1 cellular context compared by ENCODE assay signal in the genomic region with DNA sequence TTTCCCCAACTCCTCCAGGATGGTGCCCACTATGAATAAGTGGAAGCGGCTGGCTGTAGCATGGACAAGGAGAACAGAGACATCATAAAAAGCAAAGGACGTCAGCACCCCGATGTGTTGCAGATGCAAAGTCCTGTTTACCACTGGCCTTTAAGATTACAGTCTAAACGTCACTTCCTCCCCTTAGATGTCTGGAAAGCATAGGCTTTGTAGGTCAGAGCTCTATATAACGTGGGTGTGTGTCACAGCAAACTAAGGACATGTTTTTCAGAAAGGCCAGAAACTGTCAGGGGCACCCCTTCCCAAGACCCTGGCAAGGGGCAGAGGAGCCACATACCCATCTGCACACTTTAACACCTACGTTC.
TF ChIP-seq lines count a peak whose summit lies in the region.

No MANE protein-coding gene starts in this region.

TF ChIP-seq in H1, 55 proteins besides CTCF, POLR2A, EP300 and RAD21 (continued from another document):
- TF ChIP-seq CTBP2 (IDR thresholded peaks at IDR 0.05; ENCODE audit: borderline replicate concordance, insufficient read depth, insufficient read length, low read length) (no peak), POU5F1 (IDR thresholded peaks at IDR 0.05; ENCODE audit: low read depth, low read length) (no peak), SP4 (IDR thresholded peaks at IDR 0.05; ENCODE audit: low read length) (no peak), TAF7 (optimal IDR thresholded peaks at IDR 0.05; ENCODE audit: borderline replicate concordance, low read depth, low read length) (no peak), BCL11A (IDR thresholded peaks at IDR 0.05; ENCODE audit: low read depth in 2 of 2, low read length in 2 of 2) (no peak), RXRA (IDR thresholded peaks at IDR 0.05; ENCODE audit: insufficient read depth, low read depth, low read length) (no peak), JUND (IDR thresholded peaks at IDR 0.05; ENCODE audit: low read length) (no peak), RFX5 (IDR thresholded peaks at IDR 0.05; ENCODE audit: borderline replicate concordance, low read depth, low read length) (no peak), JUN (IDR thresholded peaks at IDR 0.05; ENCODE audit: low read depth, low read length) (no peak), CBX5 (IDR thresholded peaks at IDR 0.05; ENCODE audit: low read depth, low read length) (no peak), NANOG (IDR thresholded peaks at IDR 0.05; ENCODE audit: insufficient read depth, low read depth, low read length, poor library complexity, severe bottlenecking) (no peak), SUZ12 (IDR thresholded peaks at IDR 0.05; ENCODE audit: low read length) (no peak), BACH1 (IDR thresholded peaks at IDR 0.05; ENCODE audit: low read length) (no peak)
- TF ChIP-seq, protein P1, sequence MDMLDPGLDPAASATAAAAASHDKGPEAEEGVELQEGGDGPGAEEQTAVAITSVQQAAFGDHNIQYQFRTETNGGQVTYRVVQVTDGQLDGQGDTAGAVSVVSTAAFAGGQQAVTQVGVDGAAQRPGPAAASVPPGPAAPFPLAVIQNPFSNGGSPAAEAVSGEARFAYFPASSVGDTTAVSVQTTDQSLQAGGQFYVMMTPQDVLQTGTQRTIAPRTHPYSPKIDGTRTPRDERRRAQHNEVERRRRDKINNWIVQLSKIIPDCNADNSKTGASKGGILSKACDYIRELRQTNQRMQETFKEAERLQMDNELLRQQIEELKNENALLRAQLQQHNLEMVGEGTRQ (IDR thresholded peaks at IDR 0.05; ENCODE audit: low read length), result no peak
